Comparison of ENCODE assay signal across 8 cellular contexts in genomic region chr9:104774831-104775573, GRCh38. TPM values are rescaled to one million over a fixed set of nuclear protein-coding genes. Genes with fewer than 3 reads are reported as not detected.
A peak's percentile ranks its signal among the peaks of the same experiment; 100 is the strongest.
DNase-seq lines count a peak whose midpoint lies in the region; ATAC-seq and TF ChIP-seq lines count a peak whose summit lies in the region.

No MANE protein-coding gene starts in this region.

- intact Hi-C loops in mucosa of descending colon (cut with DNase I, micrococcal nuclease), result no loop called here

- no peaks in the 10 kb centered on the region for H3K36me3 ChIP-seq in mucosa of descending colon (ENCODE audit: low read depth)

- no peak for TF ChIP-seq CTCF in mucosa of descending colon (IDR thresholded peaks at IDR 0.05)

- H3K4me3 ChIP-seq in mucosa of descending colon, result no peak overlapping the region

- peak; percentile 95 for DNase-seq in NOMO-1 treated with DMSO at 0.1 percent for 48 hours (lab: John Stamatoyannopoulos, UW; ENCODE audit: unreplicated experiment)
- DNase-seq in mucosa of descending colon, result no peak
- no peak for DNase-seq in activated gamma-delta T cell treated with Interleukin-2 at 50 U/mL for 16 hours
- DNase-seq in DMS79 treated with DMSO at 0.1 percent for 48 hours (lab: John Stamatoyannopoulos, UW), result no peak
- no peak for DNase-seq in NCI-H2107 (lab: John Stamatoyannopoulos, UW)
- DNase-seq in NCI-H2107 treated with DMSO at 0.1 percent for 48 hours (lab: John Stamatoyannopoulos, UW; ENCODE audit: unreplicated experiment), result no peak

- ATAC-seq in GM18858 (IDR thresholded peaks at IDR 0.05; ENCODE audit: unreplicated experiment) (peak; percentile 87), HG02763 (IDR thresholded peaks at IDR 0.05; ENCODE audit: unreplicated experiment) (peak; percentile 86), mucosa of descending colon (peak; percentile 78)

- H3K4me1 ChIP-seq in mucosa of descending colon (ENCODE audit: low read depth), result no peaks in the 10 kb centered on the region

- no peaks in the 10 kb centered on the region for H3K9me3 ChIP-seq in mucosa of descending colon

RNA-seq across cellular contexts. Expression of gene NIPSNAP3B, which starts 11.1 kb away (rescaled TPM):
- 1 to 10 TPM in 2 of 3 donors, under 1 TPM in 1; 0.98 to 1.3 (median 1.1) TPM for total RNA-seq in mucosa of descending colon

RNA-seq across cellular contexts. Expression of gene NIPSNAP3A, which starts 27.5 kb away (rescaled TPM):
- 10 to 100 TPM; 23.7 to 51.2 (median 34.6) TPM for total RNA-seq in mucosa of descending colon
